Comparison of ENCODE assay signal across 17 cellular contexts in the genomic region with DNA sequence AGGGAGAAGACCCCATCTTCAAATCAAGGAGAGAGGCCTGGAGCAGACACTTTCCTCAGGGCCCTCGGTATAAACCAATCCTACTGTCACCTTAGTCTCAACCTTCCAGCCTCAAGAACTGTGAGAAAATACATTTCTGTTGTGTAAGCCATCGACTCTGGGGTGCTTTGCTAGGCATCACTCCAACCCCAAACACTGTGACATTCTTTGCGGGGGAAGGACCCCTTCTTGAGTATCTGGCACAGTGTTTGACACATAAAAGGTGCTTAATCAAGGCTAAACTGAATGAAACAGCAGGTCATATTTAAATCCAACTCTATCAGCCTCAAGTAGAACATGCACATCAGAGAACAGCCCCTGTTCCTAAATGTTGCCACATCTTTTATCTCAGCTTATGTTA.
DNase-seq lines count a peak whose midpoint lies in the region; ATAC-seq and TF ChIP-seq lines count a peak whose summit lies in the region.
"Had no signal": no experiment of that assay in that cellular context is flagged by ENCODE, and none has a peak within 500 bp of the region (broad histone marks: within the 10 kb centered on the region; RNA-seq: fewer than 3 reads in every experiment).

No MANE protein-coding gene starts in this region.

- peak overlapping the region; percentile 3 for H3K27ac Mint-ChIP-seq in endothelial cell (ENCODE audit: unreplicated experiment)
- H3K27ac Mint-ChIP-seq: CD4-positive, alpha-beta T cell; HFFc6 had no signal

- H3K27ac ChIP-seq in aorta (ENCODE audit: low read depth in 1 of 2, low read length in 2 of 2), result no peak overlapping the region
- H3K27ac ChIP-seq: 22Rv1, A549, C4-2B had no signal

- no peaks in the 10 kb centered on the region for H3K4me1 ChIP-seq in aorta (ENCODE audit: control insufficient read depth in 1 of 2, insufficient read depth in 2 of 2, low read length in 2 of 2)
- H3K4me1 ChIP-seq: A549 had no signal

- peaks cover 44% of the 10 kb centered on the region for H3K4me1 Mint-ChIP-seq in endothelial cell (ENCODE audit: unreplicated experiment)

- ATAC-seq in aorta (ENCODE audit: low FRiP score) (no peak), HG03342 (IDR thresholded peaks at IDR 0.05; ENCODE audit: unreplicated experiment) (no peak)
- ATAC-seq: A549, HCT116 had no signal

- no peak overlapping the region for H3K4me3 Mint-ChIP-seq in endothelial cell (ENCODE audit: unreplicated experiment)
- H3K4me3 Mint-ChIP-seq: CD4-positive, alpha-beta T cell; HFFc6 had no signal

- intact Hi-C loops in aorta (cut with DNase I), result no loop called here

- TF ChIP-seq CTCF in endothelial cell (IDR thresholded peaks at IDR 0.05; ENCODE audit: unreplicated experiment), result no peak

- peaks cover 0 to 2% of the 10 kb centered on the region in 2 donors for H3K36me3 ChIP-seq in aorta (ENCODE audit: control insufficient read depth in 1 of 2, insufficient read depth in 2 of 2, low read length in 1 of 2)

- no peak overlapping the region for H3K4me3 ChIP-seq in aorta (ENCODE audit: low read length in 2 of 2)
- H3K4me3 ChIP-seq: A549 had no signal

- H3K9me3 ChIP-seq in aorta (ENCODE audit: control insufficient read depth, low read length), result peaks cover 1% of the 10 kb centered on the region

- 36 to 61% methylated on average over 3 of the region's 3 CpGs for WGBS in aorta, 2 donors

- DNase-seq in NCI-H1092 treated with DMSO at 0.1 percent for 48 hours (lab: John Stamatoyannopoulos, UW), result peak; percentile 27
- no peak for DNase-seq in NCI-H1092 (lab: John Stamatoyannopoulos, UW)
- no peak for DNase-seq in endothelial cell (ENCODE audit: low spot score)
- peak; percentile 2 for DNase-seq in mucosa of gallbladder (ENCODE audit: low spot score)
- DNase-seq in aorta, result no peak
- DNase-seq in stimulated activated CD4-positive, alpha-beta T cell treated with anti-CD3 and anti-CD28 coated beads, Interleukin-4, amount 100 ng/mL, for 4 hours, result no peak
- DNase-seq: AML-193; CD4-positive, alpha-beta T cell; GDM1; GOT3; H7; HFFc6 had no signal

- no peaks in the 10 kb centered on the region for H3K36me3 Mint-ChIP-seq in endothelial cell (ENCODE audit: low read depth, unreplicated experiment)

- no peaks in the 10 kb centered on the region for H3K9me3 Mint-ChIP-seq in endothelial cell (ENCODE audit: unreplicated experiment)

- H3K27me3 Mint-ChIP-seq in endothelial cell (ENCODE audit: unreplicated experiment), result peaks cover 10% of the 10 kb centered on the region

- no peaks in the 10 kb centered on the region for H3K27me3 ChIP-seq in aorta (ENCODE audit: control insufficient read depth in 1 of 2, insufficient read depth in 2 of 2, low read length in 1 of 2)

Comparison
In these comparisons a context has a peak if more than half of its experiments do, and no peak if none do; other contexts are left out.
1. DNase-seq: peak in NCI-H1092 treated with DMSO at 0.1 percent for 48 hours (single experiment) and mucosa of gallbladder (single experiment); none in NCI-H1092 (single experiment), endothelial cell (single experiment), aorta (0 of 2) and stimulated activated CD4-positive, alpha-beta T cell treated with anti-CD3 and anti-CD28 coated beads, Interleukin-4, amount 100 ng/mL, for 4 hours (0 of 2).